Comparison of ENCODE assay signal across 8 cellular contexts in the genomic region with DNA sequence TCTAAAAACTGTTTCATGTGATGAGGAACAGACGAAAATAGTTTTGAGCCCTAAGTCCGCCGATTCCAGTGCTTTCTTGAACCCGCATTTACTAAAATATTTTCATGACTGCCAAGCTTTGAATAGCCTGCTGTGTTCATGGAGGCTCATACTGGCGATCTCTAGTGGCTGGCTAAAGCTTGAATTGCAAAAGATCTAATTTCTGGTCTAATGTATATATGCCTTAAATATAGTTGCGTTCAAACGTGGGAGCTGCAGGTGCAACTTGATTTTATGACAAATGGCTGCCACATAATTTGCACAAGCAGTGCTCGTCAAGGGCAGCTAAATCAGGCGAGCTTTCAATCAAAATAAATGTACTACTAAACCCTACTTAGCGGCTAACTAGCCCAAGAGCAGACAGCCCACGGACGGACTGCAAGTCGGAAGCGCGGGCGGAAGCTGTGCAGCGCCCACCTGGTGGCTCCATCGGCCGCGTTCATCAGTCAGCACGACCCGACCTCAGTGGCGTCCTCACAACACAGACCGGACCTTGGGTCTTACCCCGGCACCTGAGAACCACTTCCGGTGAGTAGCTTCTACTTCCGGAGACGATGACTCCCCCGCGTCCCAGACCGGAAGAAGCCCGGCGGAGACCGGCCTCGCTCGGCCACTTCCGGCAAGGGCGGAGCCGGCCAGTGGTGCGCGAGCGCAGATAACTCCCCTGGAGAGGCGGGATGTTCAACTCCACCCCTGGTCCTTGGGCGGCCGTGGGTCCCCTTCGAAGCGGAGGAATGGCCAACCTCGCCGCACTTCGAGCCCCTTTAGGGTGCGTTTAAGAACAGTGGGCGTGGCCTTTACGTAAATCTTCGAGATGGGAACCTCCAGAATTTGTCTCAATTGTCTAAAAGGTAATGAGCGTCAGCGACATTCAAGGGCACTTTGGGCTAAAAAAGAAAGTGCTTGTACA.
DNase-seq lines count a peak whose midpoint lies in the region; ATAC-seq and TF ChIP-seq lines count a peak whose summit lies in the region.

No MANE protein-coding gene starts in this region.

- peak; percentile 93 for ATAC-seq in GM19043 (IDR thresholded peaks at IDR 0.05; ENCODE audit: low read depth, unreplicated experiment)
- ATAC-seq in HG03354 (IDR thresholded peaks at IDR 0.05; ENCODE audit: poor library complexity, severe bottlenecking, unreplicated experiment), result peak; percentile 96

- H3K4me3 ChIP-seq in choroid plexus epithelial cell (ENCODE audit: low read depth, low read length), result peak overlapping the region; percentile 75

- DNase-seq in Ammon's horn (ENCODE audit: low spot score) (peak; percentile 95), NCI-H446 (lab: John Stamatoyannopoulos, UW) (peak; percentile 88 to 99), choroid plexus epithelial cell (ENCODE audit: low read depth) (peak; percentile 97), kidney tubule cell (ENCODE audit: low spot score) (peak; percentile 99)
- DNase-seq in activated CD4-positive, alpha-beta T cell treated with anti-CD3 and anti-CD28 coated beads for 24 hours (ENCODE audit: low read depth in 2 of 2), result peak; percentile 76 to 79
- peak; percentile 43 to 56 for DNase-seq in stimulated activated CD4-positive, alpha-beta T cell treated with anti-CD3 and anti-CD28 coated beads, Interleukin-1b, Interleukin-23, amount 100 ng/mL, for 1 hour (ENCODE audit: low read depth in 2 of 2)

- TF ChIP-seq CTCF in choroid plexus epithelial cell (conservative IDR thresholded peaks at IDR 0.05; ENCODE audit: low read depth, low read length), result peak; percentile 11

Comparison
In these comparisons a context has a peak if more than half of its experiments do, and no peak if none do; other contexts are left out.
1. Peak in every context shown above with its lines: DNase-seq, ATAC-seq and H3K4me3 ChIP-seq.